Comparison of ENCODE assay signal across 21 cellular contexts in genomic region chr3:141743305-141743704, GRCh38. TPM values are rescaled to one million over a fixed set of nuclear protein-coding genes. Genes with fewer than 3 reads are reported as not detected.
"Had no signal": no experiment of that assay in that cellular context is flagged by ENCODE, and none has a peak within 500 bp of the region (broad histone marks: within the 10 kb centered on the region; RNA-seq: fewer than 3 reads in every experiment).

No MANE protein-coding gene starts in this region.

- H3K27me3 ChIP-seq: tibial nerve, vagina had no signal

- H3K4me3 Mint-ChIP-seq: activated CD8-positive, alpha-beta memory T cell treated with anti-CD3 and anti-CD28 coated beads, Interleukin-2, amount 10 ng/mL, durations not matched to agents 7 days and 5 days; activated naive CD4-positive, alpha-beta T cell treated with anti-CD3 and anti-CD28 coated beads, Interleukin-2, amount 10 ng/mL, durations not matched to agents 7 days and 5 days; dendritic cell treated with granulocyte-macrophage colony-stimulating factor and Interleukin-4, amounts not matched to agents 40 ng/mL and 50 ng/mL, for 4 days; T-helper 1 cell treated with Interleukin-12 subunit alpha and Interleukin-12 subunit beta and Interleukin-4 antibody, amounts not matched to agents 30 μg/mL and 1 μg/mL, for 36 hours had no signal

- DNase-seq: activated CD4-positive, alpha-beta T cell treated with anti-CD3 and anti-CD28 coated beads, Interleukin-2, amount 50 U/mL, for 48 hours; activated CD8-positive, alpha-beta memory T cell treated with anti-CD3 and anti-CD28 coated beads, Interleukin-2, amount 10 ng/mL, durations not matched to agents 7 days and 5 days; activated effector memory CD4-positive, alpha-beta T cell treated with Interleukin-2 at 50 U/mL for 16 hours; activated naive CD4-positive, alpha-beta T cell treated with anti-CD3 and anti-CD28 coated beads, Interleukin-2, amount 10 ng/mL, durations not matched to agents 7 days and 5 days; effector memory CD4-positive, alpha-beta T cell; head of caudate nucleus; kidney; occipital lobe; stimulated activated CD4-positive, alpha-beta T cell treated with anti-CD3 and anti-CD28 coated beads, Interleukin-2, amount 100 ng/mL, for 24 hours; stimulated activated naive CD8-positive, alpha-beta T cell treated with anti-CD3 and anti-CD28 coated beads, Interleukin-15, Interleukin-2, amounts not matched to agents 100 U/mL and 50 U/mL, for 24 hours; substantia nigra; WERI-Rb-1 had no signal

- H3K27ac Mint-ChIP-seq: activated CD8-positive, alpha-beta memory T cell treated with anti-CD3 and anti-CD28 coated beads, Interleukin-2, amount 10 ng/mL, durations not matched to agents 7 days and 5 days; activated naive CD4-positive, alpha-beta T cell treated with anti-CD3 and anti-CD28 coated beads, Interleukin-2, amount 10 ng/mL, durations not matched to agents 7 days and 5 days; dendritic cell treated with granulocyte-macrophage colony-stimulating factor and Interleukin-4, amounts not matched to agents 40 ng/mL and 50 ng/mL, for 4 days; T-helper 1 cell treated with Interleukin-12 subunit alpha and Interleukin-12 subunit beta and Interleukin-4 antibody, amounts not matched to agents 30 μg/mL and 1 μg/mL, for 36 hours had no signal

- H3K4me3 ChIP-seq: lung, tibial nerve, vagina had no signal

- ATAC-seq: activated CD8-positive, alpha-beta memory T cell treated with anti-CD3 and anti-CD28 coated beads, Interleukin-2, amount 10 ng/mL, durations not matched to agents 7 days and 5 days; left lobe of liver; stimulated activated naive CD8-positive, alpha-beta T cell treated with anti-CD3 and anti-CD28 coated beads, Interleukin-15, Interleukin-2, amounts not matched to agents 100 U/mL and 50 U/mL, for 24 hours had no signal

- H3K9me3 Mint-ChIP-seq: activated naive CD4-positive, alpha-beta T cell treated with anti-CD3 and anti-CD28 coated beads, Interleukin-2, amount 10 ng/mL, durations not matched to agents 7 days and 5 days; dendritic cell treated with granulocyte-macrophage colony-stimulating factor and Interleukin-4, amounts not matched to agents 40 ng/mL and 50 ng/mL, for 4 days; T-helper 1 cell treated with Interleukin-12 subunit alpha and Interleukin-12 subunit beta and Interleukin-4 antibody, amounts not matched to agents 30 μg/mL and 1 μg/mL, for 36 hours had no signal

- H3K9me3 ChIP-seq: tibial nerve, vagina had no signal

- H3K27me3 Mint-ChIP-seq: activated CD8-positive, alpha-beta memory T cell treated with anti-CD3 and anti-CD28 coated beads, Interleukin-2, amount 10 ng/mL, durations not matched to agents 7 days and 5 days; activated naive CD4-positive, alpha-beta T cell treated with anti-CD3 and anti-CD28 coated beads, Interleukin-2, amount 10 ng/mL, durations not matched to agents 7 days and 5 days; dendritic cell treated with granulocyte-macrophage colony-stimulating factor and Interleukin-4, amounts not matched to agents 40 ng/mL and 50 ng/mL, for 4 days had no signal

- H3K27ac ChIP-seq: tibial nerve, vagina, WERI-Rb-1 had no signal

RNA-seq across cellular contexts. Expression of gene GRK7, which starts 19.9 kb away (rescaled TPM):
- total RNA-seq: activated CD8-positive, alpha-beta memory T cell treated with anti-CD3 and anti-CD28 coated beads, Interleukin-2, amount 10 ng/mL, durations not matched to agents 7 days and 5 days; kidney; left lobe of liver; occipital lobe; skeletal muscle tissue had no signal
- polyA plus RNA-seq: fibroblast of lung, neural cell had no signal
